Comparison of ENCODE assay signal across 8 cellular contexts in the genomic region with DNA sequence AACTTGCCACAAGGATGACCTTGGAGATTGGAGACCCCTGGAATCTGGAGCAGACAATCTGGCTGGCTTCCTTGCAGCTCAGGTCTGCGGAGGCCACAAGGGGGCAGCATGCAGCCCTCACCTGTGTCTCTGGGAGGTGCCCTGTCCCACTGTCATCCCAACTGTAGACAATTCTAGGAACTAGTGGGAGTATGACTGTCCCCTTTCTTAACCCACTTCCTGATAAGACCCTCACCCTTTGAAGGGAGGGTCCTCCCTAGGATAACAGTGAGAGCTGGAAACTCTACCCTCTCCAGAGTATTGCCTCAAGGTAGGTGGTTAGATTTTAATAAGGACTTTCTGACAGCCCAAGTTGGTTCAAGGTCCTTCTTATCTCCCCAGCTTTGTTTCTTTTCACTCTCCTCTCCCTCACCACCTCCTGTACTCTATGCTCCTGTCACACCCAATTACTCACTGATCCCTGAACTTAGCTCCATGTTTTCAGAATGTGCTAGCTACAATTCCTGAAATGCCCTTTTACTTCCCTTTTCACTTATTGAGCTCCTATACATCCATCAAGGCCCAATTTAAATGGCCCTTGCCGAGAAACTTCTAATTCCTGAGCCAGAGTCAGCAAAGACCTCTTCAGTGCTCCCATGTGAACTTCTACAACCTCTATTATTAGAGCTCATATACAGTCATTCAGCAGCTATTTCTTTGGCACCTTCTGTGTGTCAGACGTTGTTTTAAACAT. TPM values are rescaled to one million over a fixed set of nuclear protein-coding genes. Genes with fewer than 3 reads are reported as not detected.
DNase-seq lines count a peak whose midpoint lies in the region; TF ChIP-seq lines count a peak whose summit lies in the region.

No MANE protein-coding gene starts in this region.

- no peak overlapping the region for H3K4me3 Mint-ChIP-seq in Calu3 (ENCODE audit: low read depth, unreplicated experiment)
- no peak overlapping the region for H3K4me3 Mint-ChIP-seq in chondrocyte (ENCODE audit: unreplicated experiment)
- no peak overlapping the region for H3K4me3 Mint-ChIP-seq in mesothelial cell of epicardium

- peaks cover 32% of the 10 kb centered on the region for H3K4me1 ChIP-seq in Karpas-422 (ENCODE audit: low read length)

- peak overlapping the region; percentile 62; the same call in 1 of the 2 replicates for H3K27ac ChIP-seq in Karpas-422 (ENCODE audit: low read length)

- BruUV-seq in Calu3 (replicated peaks; lab: Mats Ljungman, UMichigan), result no TSS peak

- no peak overlapping the region for H3K4me2 ChIP-seq in Karpas-422 (ENCODE audit: low read depth, low read length, poor library complexity, severe bottlenecking)

- H3K9me3 Mint-ChIP-seq in Calu3 (ENCODE audit: low read depth, unreplicated experiment) (peaks cover 2% of the 10 kb centered on the region), chondrocyte (ENCODE audit: low read depth) (peaks cover 13% of the 10 kb centered on the region), mesothelial cell of epicardium (peaks cover 16% of the 10 kb centered on the region)

- TF ChIP-seq CTCF in Calu3 (IDR thresholded peaks at IDR 0.05; ENCODE audit: unreplicated experiment), result peak; percentile 88
- peak; percentile 86 for TF ChIP-seq CTCF in chondrocyte (IDR thresholded peaks at IDR 0.05)
- TF ChIP-seq CTCF in mesothelial cell of epicardium (IDR thresholded peaks at IDR 0.05; ENCODE audit: unreplicated experiment), result peak; percentile 67

- H3K36me3 ChIP-seq in Karpas-422 (ENCODE audit: insufficient read depth, low read length), result peaks cover 37% of the 10 kb centered on the region

- DNase-seq in Calu3, result peak; percentile 77
- DNase-seq in Karpas-422, result peak; percentile 80
- DNase-seq in activated CD4-positive, alpha-beta T cell treated with anti-CD3 and anti-CD28 coated beads for 1 hour, result peak; percentile 53
- no peak for DNase-seq in chondrocyte (ENCODE audit: low spot score)
- peak in 1 of 2 experiments; percentile 73 for DNase-seq in mesothelial cell of epicardium (ENCODE audit: low spot score in 2 of 2, unreplicated experiment in 2 of 2)
- peak; percentile 43 to 48 for DNase-seq in stimulated activated CD8-positive, alpha-beta memory T cell treated with anti-CD3 and anti-CD28 coated beads, Interleukin-7, amount 100 ng/mL, for 4 hours (ENCODE audit: low read depth in 2 of 2)
- no peak for DNase-seq in posterior vena cava (ENCODE audit: low spot score)
- no peak for DNase-seq in NCI-H1105 (lab: John Stamatoyannopoulos, UW)

- H3K4me3 ChIP-seq in Karpas-422 (ENCODE audit: low read length), result no peak overlapping the region

- no peaks in the 10 kb centered on the region for H3K27me3 Mint-ChIP-seq in Calu3 (ENCODE audit: unreplicated experiment)
- no peaks in the 10 kb centered on the region for H3K27me3 Mint-ChIP-seq in chondrocyte (ENCODE audit: low read depth)
- H3K27me3 Mint-ChIP-seq in mesothelial cell of epicardium (ENCODE audit: low read depth), result no peaks in the 10 kb centered on the region

- H3K79me2 ChIP-seq in Karpas-422 (ENCODE audit: low read length), result no peaks in the 10 kb centered on the region

- H3K4me1 Mint-ChIP-seq in Calu3 (ENCODE audit: low read depth, unreplicated experiment) (peaks cover 5% of the 10 kb centered on the region), chondrocyte (ENCODE audit: low read depth) (peaks cover 21% of the 10 kb centered on the region), mesothelial cell of epicardium (no peaks in the 10 kb centered on the region)

- H3K36me3 Mint-ChIP-seq in Calu3 (ENCODE audit: insufficient read depth, unreplicated experiment) (peaks cover 5% of the 10 kb centered on the region), chondrocyte (ENCODE audit: low read depth) (peaks cover 28% of the 10 kb centered on the region), mesothelial cell of epicardium (peaks cover 49% of the 10 kb centered on the region)

- no peak overlapping the region for H3K9ac ChIP-seq in Karpas-422 (ENCODE audit: low read length)

- intact Hi-C loops in Calu3 (cut with micrococcal nuclease; ENCODE audit: unreplicated experiment), result loop anchor here (2.0 to 10.0 kb wide), 2 partner anchors 70 to 178 kb away; no protein-coding TSS in a partner anchor
- intact Hi-C loops in posterior vena cava (cut with DNase I), result loop anchor here in 1 of 2 donors (5.0 kb wide), 1 partner anchor 78 kb away; no protein-coding TSS in a partner anchor

- no peak overlapping the region for H2AFZ ChIP-seq in Karpas-422 (ENCODE audit: low read length)

- no peaks in the 10 kb centered on the region for H3K27me3 ChIP-seq in Karpas-422 (ENCODE audit: low read length)

- H4K20me1 ChIP-seq in Karpas-422 (ENCODE audit: insufficient read depth, low read depth, low read length), result no peaks in the 10 kb centered on the region

- H3K27ac Mint-ChIP-seq in Calu3 (ENCODE audit: unreplicated experiment) (no peak overlapping the region), chondrocyte (ENCODE audit: unreplicated experiment) (peak overlapping the region; percentile 92), mesothelial cell of epicardium (no peak overlapping the region)

- CTCF ChIA-PET in Calu3 (lab: Charles Lee), result interaction anchor here (0.6 to 2.0 kb wide), 9 partner anchors 8 to 181 kb away, joined by 3 to 14 read pairs (median 4); a partner anchor contains a TSS

- H3K9me2 ChIP-seq in Karpas-422 (replicated peaks; ENCODE audit: insufficient read depth, low read length), result no peaks in the 10 kb centered on the region

- H3K9me3 ChIP-seq in Karpas-422 (ENCODE audit: low read length), result no peaks in the 10 kb centered on the region; the same call in 1 of the 2 replicates

RNA-seq across cellular contexts. Expression of a gene that starts 9.2 kb away (rescaled TPM):
- total RNA-seq in Calu3 (2022) (0.92 and 1.4 TPM in 2 replicates), chondrocyte (0.60 to 3.4 TPM (median 3.0 TPM) in 3 replicates), mesothelial cell of epicardium (0.78 to 0.97 TPM (median 0.79 TPM) in 3 replicates), posterior vena cava (10 to 100 TPM; 10.3 to 11.4 TPM)
- 2.3 and 3.2 TPM in 2 replicates for total RNA-seq in Karpas-422 (2014; rRNA removed; shearing (Covaris generic); ENCODE audit: low replicate concordance)

Comparison
In these comparisons a context has a peak if more than half of its experiments do, and no peak if none do; other contexts are left out.
1. DNase-seq: peak in Calu3 (single experiment), Karpas-422 (single experiment), activated CD4-positive, alpha-beta T cell treated with anti-CD3 and anti-CD28 coated beads for 1 hour (single experiment) and stimulated activated CD8-positive, alpha-beta memory T cell treated with anti-CD3 and anti-CD28 coated beads, Interleukin-7, amount 100 ng/mL, for 4 hours (2 of 2); none in chondrocyte (single experiment), posterior vena cava (single experiment) and NCI-H1105 (single experiment).
2. Peak in every context shown above with its lines, with median percentiles within 50 percentile points of each other: CTCF ChIP-seq.